Comparison of ENCODE assay signal across 7 cellular contexts in the genomic region with DNA sequence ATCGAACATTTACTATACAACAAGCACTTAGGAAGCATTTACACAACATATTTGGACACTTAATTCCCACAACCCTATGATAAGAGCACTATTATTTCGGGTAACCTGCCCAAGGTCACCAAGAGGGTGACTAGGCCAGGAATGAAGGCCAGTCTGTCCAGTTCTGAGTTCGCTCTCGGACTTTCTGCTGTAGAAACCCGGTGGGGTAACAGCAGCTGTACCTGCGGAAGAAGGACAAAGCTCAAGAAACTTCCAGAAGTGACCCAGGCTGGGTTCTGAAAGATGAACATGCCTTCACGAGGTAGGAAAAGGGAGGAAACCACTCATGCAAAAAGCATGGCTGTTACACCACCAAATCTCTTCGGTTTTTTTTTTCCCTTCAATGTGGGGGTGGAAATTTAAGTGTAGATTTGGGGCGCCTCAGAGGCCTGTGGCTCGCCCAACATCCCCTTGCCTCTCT. TPM values are rescaled to one million over a fixed set of nuclear protein-coding genes. Genes with fewer than 3 reads are reported as not detected.
DNase-seq lines count a peak whose midpoint lies in the region; ATAC-seq, FAIRE-seq and TF ChIP-seq lines count a peak whose summit lies in the region.

No MANE protein-coding gene starts in this region.

- POLR2A ChIA-PET in activated B cell treated with CpG ODN at 0.5 μM for 24 hours (lab: Charles Lee), result interaction anchor here (0.6 to 5.0 kb wide), 7 partner anchors 11 to 1486 kb away, joined by 3 to 74 read pairs (median 4); a partner anchor contains a TSS

- ATAC-seq in activated B cell treated with CpG ODN at 0.5 μM for 24 hours (ENCODE audit: low read depth), result no peak
- ATAC-seq in HG02840 (IDR thresholded peaks at IDR 0.05; ENCODE audit: low FRiP score, unreplicated experiment), result no peak
- no peak for ATAC-seq in GM18867 (IDR thresholded peaks at IDR 0.05; ENCODE audit: unreplicated experiment)

- H3K36me3 Mint-ChIP-seq in HFFc6 (ENCODE audit: low read depth), result no peaks in the 10 kb centered on the region
- no peaks in the 10 kb centered on the region for H3K36me3 Mint-ChIP-seq in activated B cell treated with CpG ODN at 0.5 μM for 24 hours (ENCODE audit: low read depth)

- H3K4me1 ChIP-seq in hepatocyte (ENCODE audit: insufficient read depth) (peaks cover 4% of the 10 kb centered on the region), small intestine (ENCODE audit: control insufficient read depth in 2 of 2, insufficient read depth in 1 of 2, low read depth in 1 of 2, low read length in 1 of 2) (no peaks in the 10 kb centered on the region)

- peaks cover 16% of the 10 kb centered on the region for H3K4me1 Mint-ChIP-seq in HFFc6 (ENCODE audit: low read depth)
- peaks cover 13% of the 10 kb centered on the region for H3K4me1 Mint-ChIP-seq in activated B cell treated with CpG ODN at 0.5 μM for 24 hours

- 57% methylated on average over 10 of the region's 10 CpGs for WGBS in hepatocyte (ENCODE audit: low lambda C conversion rate, missing lambda C conversion rate)
- 10 to 31% (median 21%) methylated on average over 10 of the region's 10 CpGs for WGBS in small intestine, 3 donors

- CTCF ChIA-PET in activated B cell treated with CpG ODN at 0.5 μM for 24 hours (lab: Charles Lee), result interaction anchor here (1.1 to 1.5 kb wide), 4 partner anchors 10 to 24 kb away, joined by 3 to 12 read pairs (median 6); a partner anchor contains a TSS

- H3K9me3 Mint-ChIP-seq in HFFc6 (no peaks in the 10 kb centered on the region), activated B cell treated with CpG ODN at 0.5 μM for 24 hours (peaks cover 3% of the 10 kb centered on the region)

- H3K9me3 ChIP-seq in hepatocyte (ENCODE audit: low read depth) (no peaks in the 10 kb centered on the region), small intestine (ENCODE audit: control insufficient read depth, low read depth) (no peaks in the 10 kb centered on the region)

- no peaks in the 10 kb centered on the region for H3K36me3 ChIP-seq in hepatocyte (replicated peaks; ENCODE audit: insufficient read depth, low read depth)
- no peaks in the 10 kb centered on the region for H3K36me3 ChIP-seq in small intestine (ENCODE audit: control insufficient read depth in 2 of 2, insufficient read depth in 2 of 2, low read length in 2 of 2)

- peak overlapping the region; percentile 26 for H2AFZ ChIP-seq in hepatocyte

- H3K4me3 Mint-ChIP-seq in HFFc6 (peak overlapping the region; percentile 93), activated B cell treated with CpG ODN at 0.5 μM for 24 hours (peak overlapping the region; percentile 88)

- no peaks in the 10 kb centered on the region for H3K79me2 ChIP-seq in hepatocyte

- H3K27me3 ChIP-seq in hepatocyte (no peaks in the 10 kb centered on the region), small intestine (ENCODE audit: control insufficient read depth in 2 of 2, insufficient read depth in 2 of 2, low read length in 2 of 2) (no peaks in the 10 kb centered on the region)

- H3K27ac Mint-ChIP-seq in HFFc6 (peak overlapping the region; percentile 93), activated B cell treated with CpG ODN at 0.5 μM for 24 hours (peak overlapping the region; percentile 90)

- H4K20me1 ChIP-seq in hepatocyte (ENCODE audit: insufficient read depth, poor library complexity, severe bottlenecking), result no peaks in the 10 kb centered on the region

- intact Hi-C loops in activated B cell treated with CpG ODN at 0.5 μM for 24 hours (cut with micrococcal nuclease), result loop anchor here (1.0 to 5.0 kb wide), 7 partner anchors 15 to 370 kb away; a partner anchor contains a TSS

- peaks cover 13% of the 10 kb centered on the region for H3K27me3 Mint-ChIP-seq in HFFc6 (ENCODE audit: insufficient read depth)
- H3K27me3 Mint-ChIP-seq in activated B cell treated with CpG ODN at 0.5 μM for 24 hours, result no peaks in the 10 kb centered on the region

- H3K4me2 ChIP-seq in hepatocyte, result peak overlapping the region; percentile 70

- peak overlapping the region; percentile 71 for H3K27ac ChIP-seq in hepatocyte
- H3K27ac ChIP-seq in small intestine (ENCODE audit: low read depth in 1 of 2, low read length in 1 of 2), result peak overlapping the region; percentile 94 to 96

- H3K9me2 ChIP-seq in hepatocyte (replicated peaks; ENCODE audit: insufficient read depth), result no peaks in the 10 kb centered on the region

- no peak for TF ChIP-seq CTCF in HFFc6 (IDR thresholded peaks at IDR 0.05)
- no peak for TF ChIP-seq CTCF in activated B cell treated with CpG ODN at 0.5 μM for 24 hours (IDR thresholded peaks at IDR 0.05)
- TF ChIP-seq CTCF in hepatocyte (IDR thresholded peaks at IDR 0.05; ENCODE audit: poor library complexity), result no peak

- FAIRE-seq in small intestine (lab: Jason Lieb, UNC), result no peak

- H3K4me3 ChIP-seq in hepatocyte, result peak overlapping the region; percentile 9
- H3K4me3 ChIP-seq in small intestine (ENCODE audit: low read depth in 1 of 2, low read length in 2 of 2), result peak overlapping the region in 1 of 2 donors; percentile 66

- DNase-seq in HFFc6 (no peak), activated B cell treated with CpG ODN at 0.5 μM for 24 hours (no peak), hepatocyte (ENCODE audit: low spot score) (no peak), small intestine (peak; percentile 44), NCI-H187 treated with DMSO at 0.1 percent for 48 hours (lab: John Stamatoyannopoulos, UW) (no peak)

RNA-seq across cellular contexts. Expression of a gene that starts 10.8 kb away (rescaled TPM):
- not detected for total RNA-seq in HFFc6 (2021; fragmentation: NEBNext Ultra II Directional; extraction: Animal tissue kit (Norgen Biotek cat#: 25700))
- total RNA-seq in activated B cell treated with CpG ODN at 0.5 μM for 24 hours (not detected in 2 replicates), hepatocyte (8.5 and 24.9 TPM in 2 replicates)
- polyA plus RNA-seq in hepatocyte (14.7 and 18.8 TPM in 2 replicates), small intestine (10 to 100 TPM in 1 of 3 donors, 1 to 10 TPM in 2; 1.3 to 19.9 (median 9.2) TPM)

RNA-seq across cellular contexts. Expression of a gene that starts 14.7 kb away (rescaled TPM):
- 1 to 10 TPM in 3 of 6 experiments, under 1 TPM in 3; 0.84 to 2.1 (median 1.1) TPM for total RNA-seq in HFFc6 (2021; fragmentation: NEBNext Ultra II Directional; extraction: Animal tissue kit (Norgen Biotek cat#: 25700))
- 1.6 and 1.7 TPM in 2 replicates for total RNA-seq in activated B cell treated with CpG ODN at 0.5 μM for 24 hours
- total RNA-seq in hepatocyte, result 3.9 and 7.7 TPM in 2 replicates
- polyA plus RNA-seq in hepatocyte, result 3.0 and 5.5 TPM in 2 replicates
- polyA plus RNA-seq in small intestine, result 1 to 10 TPM; 1.4 to 8.1 (median 1.6) TPM

RNA-seq across cellular contexts. Expression of a gene that starts 23.8 kb away (rescaled TPM):
- 1,000 to 10,000 TPM in 4 of 6 experiments, 100 to 1,000 TPM in 2; 766 to 1,512 (median 1,200) TPM for total RNA-seq in HFFc6 (2021; fragmentation: NEBNext Ultra II Directional; extraction: Animal tissue kit (Norgen Biotek cat#: 25700))
- total RNA-seq in activated B cell treated with CpG ODN at 0.5 μM for 24 hours, result 3,997 and 4,399 TPM in 2 replicates
- total RNA-seq in hepatocyte, result under 0.01 TPM in 2 replicates
- polyA plus RNA-seq in hepatocyte, result not detected in 2 replicates
- not detected for polyA plus RNA-seq in small intestine

RNA-seq across cellular contexts. Expression of a gene that starts 25.1 kb away (rescaled TPM):
- 1,000 to 10,000 TPM in 5 of 6 experiments, 100 to 1,000 TPM in 1; 743 to 2,047 (median 1,452) TPM for total RNA-seq in HFFc6 (2021; fragmentation: NEBNext Ultra II Directional; extraction: Animal tissue kit (Norgen Biotek cat#: 25700))
- 12,977 and 14,722 TPM in 2 replicates for total RNA-seq in activated B cell treated with CpG ODN at 0.5 μM for 24 hours
- under 0.01 TPM in 2 replicates for total RNA-seq in hepatocyte
- not detected in 2 replicates for polyA plus RNA-seq in hepatocyte
- not detected for polyA plus RNA-seq in small intestine

RNA-seq across cellular contexts. Expression of a gene that starts 51.3 kb away (rescaled TPM):
- 100 to 1,000 TPM; 219 to 290 (median 253) TPM for total RNA-seq in HFFc6 (2021; fragmentation: NEBNext Ultra II Directional; extraction: Animal tissue kit (Norgen Biotek cat#: 25700))
- total RNA-seq in activated B cell treated with CpG ODN at 0.5 μM for 24 hours (1.7 and 2.9 TPM in 2 replicates), hepatocyte (26.7 and 30.4 TPM in 2 replicates)
- polyA plus RNA-seq in hepatocyte (61.7 and 69.3 TPM in 2 replicates), small intestine (100 to 1,000 TPM in 2 of 3 donors, 10 to 100 TPM in 1; 79.3 to 132 (median 103) TPM)

Comparison
In these comparisons a context has a peak if more than half of its experiments do, and no peak if none do; other contexts are left out.
1. RNA of a gene that starts 23.8 kb away (total RNA-seq): 3,997 to 4,399 TPM in activated B cell treated with CpG ODN at 0.5 μM for 24 hours and 766 to 1,512 TPM in HFFc6; under 0.01 TPM in hepatocyte; every median in the first group is over 100 times any median in the second.